Comparison of ENCODE assay signal across 19 cellular contexts in the genomic region with DNA sequence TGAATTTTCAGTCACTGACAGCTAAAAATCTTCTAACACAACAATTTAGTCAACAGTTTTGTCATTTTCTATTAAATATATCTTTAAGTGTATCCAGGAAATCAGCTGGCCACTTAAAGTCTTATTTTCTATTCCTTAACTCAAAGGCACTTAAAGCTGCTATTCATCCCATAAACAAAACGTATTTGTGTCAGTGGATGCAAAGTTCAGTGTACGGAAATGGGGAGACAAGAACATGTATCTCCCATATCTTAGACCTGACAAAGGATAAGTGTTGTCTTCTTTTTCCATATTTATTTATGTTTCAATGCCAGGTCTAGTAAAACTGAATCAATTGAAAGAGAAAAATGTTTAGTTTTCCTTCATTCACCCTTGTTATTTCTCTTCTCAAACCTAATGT.
DNase-seq lines count a peak whose midpoint lies in the region; ATAC-seq, FAIRE-seq and TF ChIP-seq lines count a peak whose summit lies in the region.
"Had no signal": no experiment of that assay in that cellular context is flagged by ENCODE, and none has a peak within 500 bp of the region (broad histone marks: within the 10 kb centered on the region; RNA-seq: fewer than 3 reads in every experiment).

No MANE protein-coding gene starts in this region.

- H4K20me1 ChIP-seq in SU-DHL-6 (ENCODE audit: low read depth, low read length) (no peaks in the 10 kb centered on the region), neural progenitor cell (ENCODE audit: low read depth) (no peaks in the 10 kb centered on the region)

- no peaks in the 10 kb centered on the region for H3K36me3 Mint-ChIP-seq in neural progenitor cell
- H3K36me3 Mint-ChIP-seq: CD4-positive, alpha-beta memory T cell had no signal

- no peaks in the 10 kb centered on the region for H3K27me3 Mint-ChIP-seq in neural progenitor cell (ENCODE audit: insufficient read depth, low read depth)
- H3K27me3 Mint-ChIP-seq: CD4-positive, alpha-beta memory T cell had no signal

- H3F3A ChIP-seq in SU-DHL-6 (ENCODE audit: insufficient read depth) (0 out of 2 replicates have a peak, but pooled peaks cover 2% of the 10 kb centered on the region), neural progenitor cell (ENCODE audit: low read depth) (no peaks in the 10 kb centered on the region)

- H3K4me3 ChIP-seq in SU-DHL-6 (ENCODE audit: insufficient read depth, low read length, poor library complexity, severe bottlenecking) (no peak overlapping the region), mesenchymal stem cell (ENCODE audit: insufficient read depth in 1 of 2, low read depth in 1 of 2, low read length in 2 of 2) (no peak overlapping the region), neural progenitor cell (no peak overlapping the region)
- H3K4me3 ChIP-seq: GM12878, HAP-1 had no signal

- TF ChIP-seq CTCF in SU-DHL-6 (IDR thresholded peaks at IDR 0.05; ENCODE audit: insufficient read depth, low read length, poor library complexity, severe bottlenecking) (no peak), neural progenitor cell (IDR thresholded peaks at IDR 0.05) (no peak)

- H3K14ac ChIP-seq in mesenchymal stem cell (ENCODE audit: low read length in 2 of 2) = no peak overlapping the region

- H3K27ac ChIP-seq in SU-DHL-6 (ENCODE audit: low read depth, low read length) (no peak overlapping the region), mesenchymal stem cell (ENCODE audit: low read length, poor library complexity, severe bottlenecking) (no peak overlapping the region), neural progenitor cell (no peak overlapping the region)

- H3K9me3 ChIP-seq in SU-DHL-6 (ENCODE audit: insufficient read depth, low read length) (0 out of 2 replicates have a peak, but pooled peaks cover 7% of the 10 kb centered on the region), mesenchymal stem cell (ENCODE audit: control insufficient read depth, low read length) (no peaks in the 10 kb centered on the region), neural progenitor cell (ENCODE audit: low read depth) (no peaks in the 10 kb centered on the region)
- H3K9me3 ChIP-seq: Caco-2, HAP-1 had no signal

- no peak overlapping the region for H3K4me3 Mint-ChIP-seq in neural progenitor cell
- H3K4me3 Mint-ChIP-seq: CD4-positive, alpha-beta memory T cell; HFFc6 had no signal

- no peak overlapping the region for H3K9ac ChIP-seq in SU-DHL-6 (ENCODE audit: low read length)
- H3K9ac ChIP-seq in mesenchymal stem cell (ENCODE audit: low read length) = no peak overlapping the region
- H3K9ac ChIP-seq in neural progenitor cell = no peak overlapping the region

- H3K36me3 ChIP-seq in SU-DHL-6 (ENCODE audit: low read length) = no peaks in the 10 kb centered on the region
- H3K36me3 ChIP-seq in mesenchymal stem cell (ENCODE audit: control insufficient read depth in 1 of 2, insufficient read depth in 2 of 2, low read depth in 1 of 2, low read length in 2 of 2) = no peaks in the 10 kb centered on the region
- H3K36me3 ChIP-seq in neural progenitor cell = no peaks in the 10 kb centered on the region
- H3K36me3 ChIP-seq: HAP-1 had no signal

- no peak overlapping the region for H3K23ac ChIP-seq in mesenchymal stem cell (ENCODE audit: low read length in 2 of 2)

- H4K8ac ChIP-seq in mesenchymal stem cell (ENCODE audit: low read length) = no peak overlapping the region

- no peak overlapping the region for H2BK5ac ChIP-seq in mesenchymal stem cell (ENCODE audit: low read depth, low read length, poor library complexity, severe bottlenecking)

- H2BK15ac ChIP-seq in mesenchymal stem cell (ENCODE audit: low read depth, poor library complexity, severe bottlenecking) = no peak overlapping the region

- H3K4me1 Mint-ChIP-seq in neural progenitor cell = no peaks in the 10 kb centered on the region
- H3K4me1 Mint-ChIP-seq: CD4-positive, alpha-beta memory T cell had no signal

- H3K27me3 ChIP-seq in SU-DHL-6 (ENCODE audit: low read length) (no peaks in the 10 kb centered on the region), mesenchymal stem cell (ENCODE audit: control insufficient read depth in 1 of 2, insufficient read depth in 1 of 2, low read length in 2 of 2) (no peaks in the 10 kb centered on the region), neural progenitor cell (no peaks in the 10 kb centered on the region)

- no peaks in the 10 kb centered on the region for H3K9me3 Mint-ChIP-seq in neural progenitor cell

- no peak overlapping the region for H4K91ac ChIP-seq in mesenchymal stem cell (ENCODE audit: low read length)

- H2AFZ ChIP-seq in SU-DHL-6 (ENCODE audit: low read depth, low read length, severe bottlenecking) (peak overlapping the region; percentile 68), mesenchymal stem cell (ENCODE audit: low read depth, low read length) (no peak overlapping the region), neural progenitor cell (replicated peaks) (no peak overlapping the region)

- H2BK12ac ChIP-seq in mesenchymal stem cell (ENCODE audit: low read length in 2 of 2) = no peak overlapping the region

- no peak overlapping the region for H2BK120ac ChIP-seq in mesenchymal stem cell (ENCODE audit: low read depth, low read length)

- H3K4me2 ChIP-seq in SU-DHL-6 (ENCODE audit: low read depth, low read length, poor library complexity, severe bottlenecking) (no peak overlapping the region), mesenchymal stem cell (ENCODE audit: low read length, poor library complexity, severe bottlenecking) (no peak overlapping the region), neural progenitor cell (no peak overlapping the region)

- H3K4me1 ChIP-seq in mesenchymal stem cell (ENCODE audit: control insufficient read depth, insufficient read depth, low read depth, low read length) (no peaks in the 10 kb centered on the region), neural progenitor cell (peaks cover 3% of the 10 kb centered on the region)
- H3K4me1 ChIP-seq: Caco-2, HAP-1 had no signal

- no peaks in the 10 kb centered on the region for H3K79me2 ChIP-seq in SU-DHL-6 (ENCODE audit: insufficient read depth, low read length)
- no peaks in the 10 kb centered on the region for H3K79me2 ChIP-seq in neural progenitor cell (ENCODE audit: low read depth)

- no peaks in the 10 kb centered on the region for H3K79me1 ChIP-seq in mesenchymal stem cell (replicated peaks; ENCODE audit: low read length, poor library complexity, severe bottlenecking)

- no peak for ATAC-seq in GM19324 (IDR thresholded peaks at IDR 0.05; ENCODE audit: low FRiP score, unreplicated experiment)
- ATAC-seq: GM12878 had no signal

- no peak overlapping the region for H3K18ac ChIP-seq in mesenchymal stem cell (ENCODE audit: low read depth in 1 of 2, low read length in 2 of 2)

- FAIRE-seq in HTR-8/SVneo (lab: Jason Lieb, UNC) = no peak
- FAIRE-seq: G401.6, GM12878, GM19239, H54 had no signal

- no peak overlapping the region for H3K27ac Mint-ChIP-seq in neural progenitor cell
- H3K27ac Mint-ChIP-seq: CD4-positive, alpha-beta memory T cell; HFFc6 had no signal

- no CpG with 5 or more reads among the region's 2 CpGs for WGBS in mesenchymal stem cell

- DNase-seq in COLO829 (ENCODE audit: low spot score) (peak; percentile 48), mesenchymal stem cell (peak; percentile 38), neural progenitor cell (ENCODE audit: low spot score) (no peak), HTR-8/SVneo (ENCODE audit: insufficient read length, low spot score) (no peak)
- DNase-seq: 8988T; C1 segment of cervical spinal cord; Caco-2; CD4-positive, alpha-beta memory T cell; DMS153; DND-41; GOT3; HFFc6 had no signal

- H3K4ac ChIP-seq in mesenchymal stem cell (ENCODE audit: low read depth in 1 of 2, low read length in 2 of 2) = no peak overlapping the region

- no peak overlapping the region for H2AK5ac ChIP-seq in mesenchymal stem cell (ENCODE audit: low read length, severe bottlenecking)

- H3K9me2 ChIP-seq in SU-DHL-6 (replicated peaks; ENCODE audit: insufficient read depth, low read length) = no peaks in the 10 kb centered on the region

Comparison
In these comparisons a context has a peak if more than half of its experiments do, and no peak if none do; other contexts are left out.
1. DNase-seq: peak in COLO829 (single experiment) and mesenchymal stem cell (single experiment); none in neural progenitor cell (single experiment) and HTR-8/SVneo (single experiment).